8 cellular contexts compared by ENCODE assay signal in the genomic region with DNA sequence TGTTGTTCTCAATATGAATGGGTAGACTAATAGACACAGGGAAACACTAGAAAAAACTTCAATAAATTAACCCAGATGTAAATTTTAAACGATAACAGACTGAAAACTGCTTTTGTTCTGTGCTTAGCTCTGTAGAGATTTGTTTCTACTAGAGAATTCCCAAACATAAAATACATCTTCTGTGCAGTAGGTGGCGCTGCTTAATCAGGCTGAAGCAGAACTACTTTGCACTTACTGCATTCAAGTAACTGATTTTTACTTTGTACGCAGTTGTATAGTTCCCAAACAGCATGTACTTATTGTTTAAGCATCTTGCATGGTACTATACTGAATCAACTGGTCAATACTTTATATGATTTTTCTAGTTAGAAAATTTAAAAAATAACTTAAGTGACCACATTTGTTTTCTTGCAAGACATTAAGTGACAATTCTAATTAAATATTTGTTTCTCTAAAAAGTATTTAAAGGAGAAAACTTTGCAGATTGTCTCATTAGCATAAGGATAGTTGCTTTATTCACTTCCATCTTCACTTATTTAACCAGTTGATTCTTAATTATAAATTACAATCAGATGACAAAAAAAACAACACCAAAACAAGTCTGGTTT.
A peak's percentile ranks its signal among the peaks of the same experiment; 100 is the strongest.
DNase-seq lines count a peak whose midpoint lies in the region; ATAC-seq and TF ChIP-seq lines count a peak whose summit lies in the region.

No MANE protein-coding gene starts in this region.

- H3K9ac ChIP-seq in mesenchymal stem cell (ENCODE audit: low read length): no peak overlapping the region

- no peak overlapping the region for H3K18ac ChIP-seq in mesenchymal stem cell (ENCODE audit: low read depth in 1 of 2, low read length in 2 of 2)

- no peak overlapping the region for H3K27ac ChIP-seq in mesenchymal stem cell (ENCODE audit: low read length, poor library complexity, severe bottlenecking)

- no peaks in the 10 kb centered on the region for H3K4me1 ChIP-seq in mesenchymal stem cell (ENCODE audit: control insufficient read depth, insufficient read depth, low read depth, low read length)

- H4K8ac ChIP-seq in mesenchymal stem cell (ENCODE audit: low read length): no peak overlapping the region

- no peak overlapping the region for H3K4ac ChIP-seq in mesenchymal stem cell (ENCODE audit: low read depth in 1 of 2, low read length in 2 of 2)

- H2BK120ac ChIP-seq in mesenchymal stem cell (ENCODE audit: low read depth, low read length): no peak overlapping the region

- no peak overlapping the region for H3K14ac ChIP-seq in mesenchymal stem cell (ENCODE audit: low read length in 2 of 2)

- H3K9me3 ChIP-seq in mesenchymal stem cell (ENCODE audit: control insufficient read depth, low read length): no peaks in the 10 kb centered on the region

- no peak overlapping the region for H2BK12ac ChIP-seq in mesenchymal stem cell (ENCODE audit: low read length in 2 of 2)

- H3K4me3 ChIP-seq in mesenchymal stem cell (ENCODE audit: insufficient read depth in 1 of 2, low read depth in 1 of 2, low read length in 2 of 2): no peak overlapping the region

- TF ChIP-seq POLR2A in GM18505 (IDR thresholded peaks at IDR 0.05; ENCODE audit: borderline replicate concordance, extremely low read depth, insufficient read depth, insufficient read length): no peak

- ATAC-seq in GM18505 (IDR thresholded peaks at IDR 0.05; ENCODE audit: unreplicated experiment): peak; percentile 70
- ATAC-seq in HG03025 (IDR thresholded peaks at IDR 0.05; ENCODE audit: low FRiP score, unreplicated experiment): peak; percentile 63

- 0% methylated on average over 1 of the region's 3 CpGs for WGBS in mesenchymal stem cell

- no peaks in the 10 kb centered on the region for H3K27me3 ChIP-seq in mesenchymal stem cell (ENCODE audit: control insufficient read depth in 1 of 2, insufficient read depth in 1 of 2, low read length in 2 of 2)

- H4K91ac ChIP-seq in mesenchymal stem cell (ENCODE audit: low read length): no peak overlapping the region

- H2BK5ac ChIP-seq in mesenchymal stem cell (ENCODE audit: low read depth, low read length, poor library complexity, severe bottlenecking): no peak overlapping the region

- H2AK5ac ChIP-seq in mesenchymal stem cell (ENCODE audit: low read length, severe bottlenecking): no peak overlapping the region

- H2BK15ac ChIP-seq in mesenchymal stem cell (ENCODE audit: low read depth, poor library complexity, severe bottlenecking): no peak overlapping the region

- H3K23ac ChIP-seq in mesenchymal stem cell (ENCODE audit: low read length in 2 of 2): no peak overlapping the region

- H2AFZ ChIP-seq in mesenchymal stem cell (ENCODE audit: low read depth, low read length): no peak overlapping the region

- no peaks in the 10 kb centered on the region for H3K36me3 ChIP-seq in mesenchymal stem cell (ENCODE audit: control insufficient read depth in 1 of 2, insufficient read depth in 2 of 2, low read depth in 1 of 2, low read length in 2 of 2)

- DNase-seq in AG08395 (ENCODE audit: low spot score) (peak; percentile 53), NCI-H345 treated with DMSO at 0.1 percent for 48 hours (lab: John Stamatoyannopoulos, UW; ENCODE audit: unreplicated experiment) (peak; percentile 32), ecto neural progenitor cell (ENCODE audit: low spot score) (peak; percentile 52), mesenchymal stem cell (peak; percentile 67)
- peak; percentile 62 to 74 for DNase-seq in activated CD4-positive, alpha-beta T cell treated with anti-CD3 and anti-CD28 coated beads for 4 hours
- peak; percentile 4 for DNase-seq in stimulated activated CD8-positive, alpha-beta memory T cell treated with anti-CD3 and anti-CD28 coated beads, Interleukin-7, amount 100 ng/mL, for 24 hours (ENCODE audit: low read depth)

- no peak overlapping the region for H3K4me2 ChIP-seq in mesenchymal stem cell (ENCODE audit: low read length, poor library complexity, severe bottlenecking)

- peaks cover 2% of the 10 kb centered on the region for H3K79me1 ChIP-seq in mesenchymal stem cell (replicated peaks; ENCODE audit: low read length, poor library complexity, severe bottlenecking)

Comparison
In these comparisons a context has a peak if more than half of its experiments do, and no peak if none do; other contexts are left out.
1. DNase-seq: peak in every context shown above with its lines; median percentile 68 in activated CD4-positive, alpha-beta T cell treated with anti-CD3 and anti-CD28 coated beads for 4 hours; 67 in mesenchymal stem cell; 53 in AG08395; 52 in ecto neural progenitor cell; 32 in NCI-H345 treated with DMSO at 0.1 percent for 48 hours; 4 in stimulated activated CD8-positive, alpha-beta memory T cell treated with anti-CD3 and anti-CD28 coated beads, Interleukin-7, amount 100 ng/mL, for 24 hours.